8 cellular contexts compared by ENCODE assay signal in the genomic region with DNA sequence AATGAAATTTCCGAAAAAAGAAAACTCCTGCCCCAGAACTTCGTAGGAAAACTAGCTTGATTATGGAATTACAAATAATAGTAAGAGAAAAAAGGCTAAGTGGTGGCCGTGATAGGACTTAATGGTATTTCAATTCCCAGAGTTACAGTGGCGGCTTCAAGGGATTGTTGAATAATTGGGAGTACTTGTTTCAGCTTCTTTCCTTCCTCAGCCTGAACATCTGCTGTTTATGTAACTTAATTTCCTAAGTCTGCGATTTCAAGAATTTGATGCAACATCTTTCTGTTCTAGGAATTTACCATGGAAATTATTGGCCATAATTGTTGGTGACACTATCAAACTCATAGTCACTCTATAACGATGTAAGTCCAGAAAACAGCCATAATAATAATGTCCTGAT. TPM values are rescaled to one million over a fixed set of nuclear protein-coding genes. Genes with fewer than 3 reads are reported as not detected.
DNase-seq lines count a peak whose midpoint lies in the region; ATAC-seq and TF ChIP-seq lines count a peak whose summit lies in the region.

No MANE protein-coding gene starts in this region.

- H3K27me3 ChIP-seq in Caco-2 (replicated peaks; ENCODE audit: control insufficient read depth, insufficient read depth, low read length) (no peaks in the 10 kb centered on the region), NT2/D1 (ENCODE audit: insufficient read depth, insufficient read length) (no peaks in the 10 kb centered on the region), neuronal stem cell (ENCODE audit: control insufficient read depth in 3 of 3, insufficient read depth in 3 of 3, low read depth in 1 of 3, low read length in 3 of 3) (no peaks in the 10 kb centered on the region)

- H3K4me3 Mint-ChIP-seq in Caco-2 (ENCODE audit: unreplicated experiment) = peak overlapping the region; percentile 96
- peak overlapping the region; percentile 97 for H3K4me3 Mint-ChIP-seq in endothelial cell (ENCODE audit: unreplicated experiment)

- H3K9me3 ChIP-seq in Caco-2 (no peaks in the 10 kb centered on the region), NT2/D1 (ENCODE audit: insufficient read depth, low read length) (peaks cover 6% of the 10 kb centered on the region; the same call in 1 of the 2 replicates), neuronal stem cell (replicated peaks in 1 of 2; ENCODE audit: control insufficient read depth in 2 of 2, insufficient read depth in 1 of 2, low read depth in 1 of 2, low read length in 2 of 2) (peaks cover 2 to 16% of the 10 kb centered on the region in 2 donors)

- no peaks in the 10 kb centered on the region for H3K27me3 Mint-ChIP-seq in Caco-2 (ENCODE audit: insufficient read depth, unreplicated experiment)
- H3K27me3 Mint-ChIP-seq in endothelial cell (ENCODE audit: unreplicated experiment) = peaks cover 6% of the 10 kb centered on the region

- H3K79me1 ChIP-seq in neuronal stem cell (ENCODE audit: low read depth, low read length) = peaks cover 6% of the 10 kb centered on the region

- H3K14ac ChIP-seq in neuronal stem cell (ENCODE audit: low read length) = no peak overlapping the region

- no peak overlapping the region for H3K18ac ChIP-seq in neuronal stem cell (ENCODE audit: low read length)

- no peaks in the 10 kb centered on the region for H3K36me3 ChIP-seq in Caco-2 (ENCODE audit: control insufficient read depth, insufficient read depth, low read length)
- H3K36me3 ChIP-seq in NT2/D1 (ENCODE audit: insufficient read depth, insufficient read length, low read length) = peaks cover 28% of the 10 kb centered on the region
- H3K36me3 ChIP-seq in neuronal stem cell (replicated peaks in 1 of 2; ENCODE audit: control insufficient read depth in 2 of 2, insufficient read depth in 2 of 2, low read length in 2 of 2) = peaks cover 0 to 17% of the 10 kb centered on the region in 2 donors

- H3K4me2 ChIP-seq in neuronal stem cell (ENCODE audit: insufficient read depth, low read length, poor library complexity, severe bottlenecking) = peak overlapping the region; percentile 38

- H2BK5ac ChIP-seq in neuronal stem cell (ENCODE audit: low read length) = no peak overlapping the region

- H2BK12ac ChIP-seq in neuronal stem cell (ENCODE audit: low read length) = no peak overlapping the region

- no TSS peak for BruUV-seq in Caco-2 (replicated peaks; lab: Mats Ljungman, UMichigan)

- CTCF ChIA-PET in Caco-2 (lab: Charles Lee) = interaction anchor here (0.8 to 1.3 kb wide), 3 partner anchors 43 to 112 kb away, joined by 3 to 13 read pairs (median 4); no protein-coding TSS in a partner anchor

- peak overlapping the region; percentile 87 for H3K4me3 ChIP-seq in Caco-2 (ENCODE audit: low read depth, low read length)
- peak overlapping the region; percentile 99 for H3K4me3 ChIP-seq in NT2/D1 (ENCODE audit: insufficient read length, low read depth)
- H3K4me3 ChIP-seq in neuronal stem cell (ENCODE audit: low read length in 2 of 2) = peak overlapping the region; percentile 95 to 99

- H3K4me1 Mint-ChIP-seq in Caco-2 (ENCODE audit: low read depth, unreplicated experiment) (no peaks in the 10 kb centered on the region), endothelial cell (ENCODE audit: unreplicated experiment) (peaks cover 29% of the 10 kb centered on the region)

- H2BK120ac ChIP-seq in neuronal stem cell (ENCODE audit: low read depth, low read length) = no peak overlapping the region

- DNase-seq in Caco-2 (no peak), NT2/D1 (ENCODE audit: low read depth, low spot score) (no peak), endothelial cell (ENCODE audit: low spot score) (no peak), neuronal stem cell (ENCODE audit: low spot score) (no peak), epidermal melanocyte (ENCODE audit: insufficient read length, low spot score) (no peak), NOMO-1 (lab: John Stamatoyannopoulos, UW; ENCODE audit: unreplicated experiment in 2 of 2) (no peak)
- no peak for DNase-seq in activated naive CD4-positive, alpha-beta T cell treated with anti-CD3 and anti-CD28 coated beads, Interleukin-2, amount 50 U/mL, for 16 hours

- H3K27ac Mint-ChIP-seq in Caco-2 (ENCODE audit: unreplicated experiment) (peak overlapping the region; percentile 96), endothelial cell (ENCODE audit: unreplicated experiment) (peak overlapping the region; percentile 90)

- POLR2A ChIA-PET in Caco-2 (lab: Charles Lee) = interaction anchor here (0.6 to 2.1 kb wide), 6 partner anchors 18 to 405 kb away, joined by 3 to 18 read pairs (median 4); a partner anchor contains a TSS

- intact Hi-C loops in Caco-2 (cut with micrococcal nuclease; ENCODE audit: unreplicated experiment) = no loop called here

- H3K4ac ChIP-seq in neuronal stem cell (ENCODE audit: low read length) = no peak overlapping the region

- H2AK5ac ChIP-seq in neuronal stem cell (ENCODE audit: low read depth, low read length) = no peak overlapping the region

- no peak for ATAC-seq in HG02870 (IDR thresholded peaks at IDR 0.05; ENCODE audit: unreplicated experiment)

- H3K4me1 ChIP-seq in Caco-2 (peaks cover 11% of the 10 kb centered on the region), NT2/D1 (ENCODE audit: insufficient read depth, insufficient read length) (no peaks in the 10 kb centered on the region), neuronal stem cell (ENCODE audit: control insufficient read depth in 2 of 2, insufficient read depth in 1 of 2, low read depth in 1 of 2, low read length in 2 of 2) (peaks cover 0 to 5% of the 10 kb centered on the region in 2 donors)

- peak overlapping the region; percentile 99 for H2AFZ ChIP-seq in neuronal stem cell (ENCODE audit: low read length)

- peak overlapping the region; percentile 94 for H3K9ac ChIP-seq in NT2/D1 (ENCODE audit: insufficient read length, low read depth)
- H3K9ac ChIP-seq in neuronal stem cell (ENCODE audit: low read depth, low read length, poor library complexity) = no peak overlapping the region

- H3K9me3 Mint-ChIP-seq in Caco-2 (ENCODE audit: unreplicated experiment) (no peaks in the 10 kb centered on the region), endothelial cell (ENCODE audit: unreplicated experiment) (no peaks in the 10 kb centered on the region)

- no peak overlapping the region for H2BK15ac ChIP-seq in neuronal stem cell (ENCODE audit: low read length)

- H3K23ac ChIP-seq in neuronal stem cell (ENCODE audit: low read depth, low read length, poor library complexity) = no peak overlapping the region

- TF ChIP-seq CTCF in Caco-2 (IDR thresholded peaks at IDR 0.05; ENCODE audit: insufficient read depth in 1 of 2, low read depth in 1 of 2, low read length in 1 of 2, severe bottlenecking in 1 of 2, unreplicated experiment in 1 of 2) = no peak
- TF ChIP-seq CTCF in endothelial cell (IDR thresholded peaks at IDR 0.05; ENCODE audit: unreplicated experiment) = no peak

- H3K27ac ChIP-seq in neuronal stem cell (replicated peaks; ENCODE audit: low read length) = no peak overlapping the region

- H3K36me3 Mint-ChIP-seq in Caco-2 (ENCODE audit: insufficient read depth, unreplicated experiment) = peaks cover 21% of the 10 kb centered on the region
- H3K36me3 Mint-ChIP-seq in endothelial cell (ENCODE audit: low read depth, unreplicated experiment) = peaks cover 12% of the 10 kb centered on the region

- no peak overlapping the region for H4K8ac ChIP-seq in neuronal stem cell (ENCODE audit: low read depth, low read length)

- WGBS in neuronal stem cell (ENCODE audit: extremely low coverage in 2 of 2, insufficient read length in 2 of 2, insufficient replicate concordance in 1 of 2), 2 donors = no CpG with 5 or more reads among the region's 6 CpGs

- H4K91ac ChIP-seq in neuronal stem cell (ENCODE audit: low read depth, low read length, poor library complexity) = no peak overlapping the region

RNA-seq across cellular contexts. Expression of a gene that starts 0.7 kb away (rescaled TPM):
- total RNA-seq in Caco-2 (2022) (25.3 and 29.8 TPM in 2 replicates), endothelial cell (ENCODE audit: unreplicated experiment) (34.8 TPM)
- 14.1 TPM for polyA plus RNA-seq in neuronal stem cell (2013, experiment 1 of 2)
- polyA plus RNA-seq in neuronal stem cell (2013, experiment 2 of 2) = 14.4 TPM
